Comparison of ENCODE assay signal across 11 cellular contexts in genomic region chr5:139985733-139986132, GRCh38. TPM values are rescaled to one million over a fixed set of nuclear protein-coding genes. Genes with fewer than 3 reads are reported as not detected.
DNase-seq lines count a peak whose midpoint lies in the region; ATAC-seq and TF ChIP-seq lines count a peak whose summit lies in the region.
"Had no signal": no experiment of that assay in that cellular context is flagged by ENCODE, and none has a peak within 500 bp of the region (broad histone marks: within the 10 kb centered on the region; RNA-seq: fewer than 3 reads in every experiment).

No MANE protein-coding gene starts in this region.

- CTCF ChIA-PET in Caco-2 (lab: Charles Lee) = interaction anchor here (0.9 to 1.0 kb wide), 2 partner anchors 17 to 198 kb away, joined by 3 to 5 read pairs; no protein-coding TSS in a partner anchor

- H3K27ac Mint-ChIP-seq in Caco-2 (ENCODE audit: unreplicated experiment) = no peak overlapping the region

- no TSS peak for BruUV-seq in Caco-2 (replicated peaks; lab: Mats Ljungman, UMichigan)

- POLR2A ChIA-PET in Caco-2 (lab: Charles Lee) = no interaction called here

- WGBS in psoas muscle, 3 donors = 41 to 53% (median 47%) methylated on average over 3 of the region's 3 CpGs

- ATAC-seq in GM18868 (IDR thresholded peaks at IDR 0.05; ENCODE audit: unreplicated experiment) (peak; percentile 45), psoas muscle (peak; percentile 96 to 98 (median 98))

- no peak overlapping the region for H3K4me3 Mint-ChIP-seq in Caco-2 (ENCODE audit: unreplicated experiment)
- H3K4me3 Mint-ChIP-seq: neural crest cell had no signal

- no peaks in the 10 kb centered on the region for H3K9me3 Mint-ChIP-seq in Caco-2 (ENCODE audit: unreplicated experiment)
- H3K9me3 Mint-ChIP-seq: neural crest cell had no signal

- H3K4me1 ChIP-seq in psoas muscle = peaks cover 41% of the 10 kb centered on the region
- H3K4me1 ChIP-seq in Caco-2 = no peaks in the 10 kb centered on the region

- H3K9me3 ChIP-seq in psoas muscle (no peaks in the 10 kb centered on the region), Caco-2 (no peaks in the 10 kb centered on the region)

- no peaks in the 10 kb centered on the region for H3K36me3 ChIP-seq in psoas muscle (ENCODE audit: insufficient read depth in 1 of 2, low read depth in 1 of 2)
- no peaks in the 10 kb centered on the region for H3K36me3 ChIP-seq in Caco-2 (ENCODE audit: control insufficient read depth, insufficient read depth, low read length)

- H3K27me3 Mint-ChIP-seq in Caco-2 (ENCODE audit: insufficient read depth, unreplicated experiment) = no peaks in the 10 kb centered on the region

- peak overlapping the region; percentile 98 for H3K27ac ChIP-seq in epithelial cell of prostate
- H3K27ac ChIP-seq in psoas muscle = peak overlapping the region; percentile 82

- intact Hi-C loops in psoas muscle (cut with DNase I) (loop anchor here (2.0 to 5.0 kb wide), 2 partner anchors 25 to 57 kb away; partner anchors contain the start of gene NRG2 (in 1 of the 2)), Caco-2 (cut with micrococcal nuclease; ENCODE audit: unreplicated experiment) (no loop called here)

- DNase-seq in NOMO-1 treated with dmso at 0.1 percent for 144 hours (lab: John Stamatoyannopoulos, UW; ENCODE audit: unreplicated experiment) = peak; percentile 72
- DNase-seq in epithelial cell of prostate (ENCODE audit: low read depth, low spot score) = peak; percentile 88
- peak in 1 of 2 donors; percentile 72 for DNase-seq in psoas muscle
- no peak for DNase-seq in NCI-H1105 (lab: John Stamatoyannopoulos, UW)
- DNase-seq in globus pallidus (ENCODE audit: low spot score) = no peak
- DNase-seq in Caco-2 = no peak
- no peak for DNase-seq in T-helper 1 cell
- DNase-seq: activated CD4-positive, alpha-beta T cell treated with anti-CD3 and anti-CD28 coated beads, Interleukin-2, amount 50 U/mL, for 4 hours; NCI-H524 treated with DMSO at 0.1 percent for 48 hours had no signal

- no peaks in the 10 kb centered on the region for H3K4me1 Mint-ChIP-seq in Caco-2 (ENCODE audit: low read depth, unreplicated experiment)

- TF ChIP-seq CTCF in psoas muscle (IDR thresholded peaks at IDR 0.05) (no peak), Caco-2 (IDR thresholded peaks at IDR 0.05; ENCODE audit: insufficient read depth in 1 of 2, low read depth in 1 of 2, low read length in 1 of 2, severe bottlenecking in 1 of 2, unreplicated experiment in 1 of 2) (no peak)

- H3K27me3 ChIP-seq in psoas muscle (ENCODE audit: insufficient read depth in 3 of 3, low read length in 2 of 3) (no peaks in the 10 kb centered on the region), Caco-2 (replicated peaks; ENCODE audit: control insufficient read depth, insufficient read depth, low read length) (no peaks in the 10 kb centered on the region)

- H3K4me3 ChIP-seq in psoas muscle = no peak overlapping the region
- H3K4me3 ChIP-seq in Caco-2 (ENCODE audit: low read depth, low read length) = no peak overlapping the region

- H3K36me3 Mint-ChIP-seq in Caco-2 (ENCODE audit: insufficient read depth, unreplicated experiment) = no peaks in the 10 kb centered on the region

RNA-seq across cellular contexts. Expression of gene NRG2, which starts 57.4 kb away (rescaled TPM):
- total RNA-seq in psoas muscle = 10 to 100 TPM in 1 of 4 donors, 1 to 10 TPM in 3; 1.7 to 19.6 (median 3.0) TPM
- polyA plus RNA-seq in psoas muscle = 1 to 10 TPM in 2 of 3 donors, under 1 TPM in 1; 0.42 to 6.5 (median 4.6) TPM
- 0.59 TPM in 1 of 2 replicates, not detected in the other for total RNA-seq in Caco-2 (2022)

Comparison
In these comparisons a context has a peak if more than half of its experiments do, and no peak if none do; other contexts are left out.
1. DNase-seq: peak in NOMO-1 treated with dmso at 0.1 percent for 144 hours (single experiment) and epithelial cell of prostate (single experiment); none in NCI-H1105 (single experiment), globus pallidus (single experiment), Caco-2 (0 of 2) and T-helper 1 cell (0 of 5).